Comparison of ENCODE assay signal across 1 cellular context in the genomic region with DNA sequence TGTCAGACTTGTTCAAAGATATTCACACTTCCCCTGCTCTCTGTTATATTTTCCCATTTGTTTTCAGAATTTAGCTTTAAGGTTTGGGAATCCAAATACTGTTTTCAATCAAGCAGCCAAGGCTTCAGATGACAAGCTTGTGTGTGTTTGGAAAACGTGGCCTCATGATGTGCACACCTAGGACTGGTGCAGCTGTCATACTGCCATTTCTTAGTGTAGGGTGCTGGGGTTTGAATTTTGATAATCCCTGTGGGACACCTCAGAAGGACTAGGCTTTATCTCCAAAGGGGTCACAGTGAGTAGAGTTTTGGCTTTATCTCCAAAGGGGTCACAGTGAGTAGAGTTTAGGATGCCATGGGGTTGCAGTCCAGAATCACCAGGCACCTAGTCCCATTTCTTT.
TF ChIP-seq lines count a peak whose summit lies in the region.

No MANE protein-coding gene starts in this region.

TF ChIP-seq in HepG2, 621 proteins besides CTCF, POLR2A, EP300 and RAD21:
- TF ChIP-seq KDM1A (CRISPR knock-in tag; IDR thresholded peaks at IDR 0.05) (no peak), NFE2L2 (IDR thresholded peaks at IDR 0.05; ENCODE audit: low read length) (no peak), CEBPG (CRISPR knock-in tag; IDR thresholded peaks at IDR 0.05) (no peak), ZFY (CRISPR knock-in tag; IDR thresholded peaks at IDR 0.05) (no peak), ZNF451 (CRISPR knock-in tag; IDR thresholded peaks at IDR 0.05) (no peak), NFIB (CRISPR knock-in tag; IDR thresholded peaks at IDR 0.05; ENCODE audit: borderline replicate concordance) (no peak), MED13 (CRISPR knock-in tag; IDR thresholded peaks at IDR 0.05) (no peak), HOXD1 (CRISPR knock-in tag; IDR thresholded peaks at IDR 0.05) (no peak), THAP7 (CRISPR knock-in tag; IDR thresholded peaks at IDR 0.05) (no peak), DNMT3B (CRISPR knock-in tag; conservative IDR thresholded peaks at IDR 0.05) (no peak), HNRNPUL1 (IDR thresholded peaks at IDR 0.05; ENCODE audit: low read depth, low read length) (no peak)
- TF ChIP-seq, protein P1, sequence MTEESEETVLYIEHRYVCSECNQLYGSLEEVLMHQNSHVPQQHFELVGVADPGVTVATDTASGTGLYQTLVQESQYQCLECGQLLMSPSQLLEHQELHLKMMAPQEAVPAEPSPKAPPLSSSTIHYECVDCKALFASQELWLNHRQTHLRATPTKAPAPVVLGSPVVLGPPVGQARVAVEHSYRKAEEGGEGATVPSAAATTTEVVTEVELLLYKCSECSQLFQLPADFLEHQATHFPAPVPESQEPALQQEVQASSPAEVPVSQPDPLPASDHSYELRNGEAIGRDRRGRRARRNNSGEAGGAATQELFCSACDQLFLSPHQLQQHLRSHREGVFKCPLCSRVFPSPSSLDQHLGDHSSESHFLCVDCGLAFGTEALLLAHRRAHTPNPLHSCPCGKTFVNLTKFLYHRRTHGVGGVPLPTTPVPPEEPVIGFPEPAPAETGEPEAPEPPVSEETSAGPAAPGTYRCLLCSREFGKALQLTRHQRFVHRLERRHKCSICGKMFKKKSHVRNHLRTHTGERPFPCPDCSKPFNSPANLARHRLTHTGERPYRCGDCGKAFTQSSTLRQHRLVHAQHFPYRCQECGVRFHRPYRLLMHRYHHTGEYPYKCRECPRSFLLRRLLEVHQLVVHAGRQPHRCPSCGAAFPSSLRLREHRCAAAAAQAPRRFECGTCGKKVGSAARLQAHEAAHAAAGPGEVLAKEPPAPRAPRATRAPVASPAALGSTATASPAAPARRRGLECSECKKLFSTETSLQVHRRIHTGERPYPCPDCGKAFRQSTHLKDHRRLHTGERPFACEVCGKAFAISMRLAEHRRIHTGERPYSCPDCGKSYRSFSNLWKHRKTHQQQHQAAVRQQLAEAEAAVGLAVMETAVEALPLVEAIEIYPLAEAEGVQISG (CRISPR knock-in tag; IDR thresholded peaks at IDR 0.05): no peak
